ENCODE assay signal across 11 cellular contexts in the genomic region with DNA sequence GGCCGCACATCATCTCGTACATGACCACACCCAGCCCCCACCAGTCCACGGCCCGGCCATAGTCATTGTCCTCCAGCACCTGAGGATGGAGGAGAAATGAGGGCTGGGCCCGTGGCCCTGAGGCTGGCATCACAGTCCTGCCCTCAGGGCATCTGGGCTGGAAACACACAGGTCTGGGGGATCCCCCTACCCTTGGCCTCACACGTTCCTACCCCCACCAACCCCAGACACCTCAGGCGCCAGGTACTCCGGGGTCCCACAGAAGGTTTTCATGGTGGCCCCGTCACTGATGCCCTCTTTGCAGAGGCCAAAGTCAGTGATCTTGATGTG. TPM values are rescaled to one million over a fixed set of nuclear protein-coding genes. Genes with fewer than 3 reads are reported as not detected.
"Had no signal": no experiment of that assay in that cellular context is flagged by ENCODE, and none has a peak within 500 bp of the region (broad histone marks: within the 10 kb centered on the region; RNA-seq: fewer than 3 reads in every experiment).

No MANE protein-coding gene starts in this region.

- DNase-seq: GM23248, GOT3, HFFc6, KG1 had no signal

- H3K4me1 ChIP-seq: HAP-1 had no signal

- H3K9me3 ChIP-seq: HAP-1 had no signal

- ATAC-seq: HCT116 had no signal

- H3K27ac ChIP-seq: GM23248, HL-60 had no signal

- H3K4me3 ChIP-seq: GM23248, HAP-1 had no signal

- H2AFZ ChIP-seq: GM23248 had no signal

- H3K9ac ChIP-seq: GM23248 had no signal

RNA-seq across cellular contexts. Expression of gene CCNP, which starts 9.5 kb away (rescaled TPM):
- total RNA-seq: GM23248, H4, HT1080 had no signal
- polyA plus RNA-seq: IgD-negative memory B cell had no signal

RNA-seq across cellular contexts. Expression of gene TTC9B, which starts 17.8 kb away (rescaled TPM):
- total RNA-seq: GM23248, H4, H7, HFFc6 had no signal
- polyA plus RNA-seq: GM23248, IgD-negative memory B cell had no signal
